8 cellular contexts compared by ENCODE assay signal in genomic region chr11:47426062-47426956, GRCh38. TPM values are rescaled to one million over a fixed set of nuclear protein-coding genes. Genes with fewer than 3 reads are reported as not detected.
DNase-seq lines count a peak whose midpoint lies in the region; ATAC-seq and TF ChIP-seq lines count a peak whose summit lies in the region.

PSMC3 (minus strand) TSS chr11:47426439; CDS start chr11:47426279, 160 bp downstream.

- H3K36me3 ChIP-seq in BLaER1 = peaks cover 39% of the 10 kb centered on the region

- CTCF ChIA-PET in activated CD4-positive, alpha-beta T cell treated with anti-CD3 and anti-CD28 coated beads, Interleukin-2, amount 10 ng/mL, durations not matched to agents 7 days and 5 days (lab: Charles Lee) = interaction anchor here (0.6 to 5.0 kb wide), 5 partner anchors 14 to 216 kb away, joined by 5 to 47 read pairs (median 5); no protein-coding TSS in a partner anchor

- peaks cover 34% of the 10 kb centered on the region for H3K36me3 Mint-ChIP-seq in activated CD4-positive, alpha-beta T cell treated with anti-CD3 and anti-CD28 coated beads, Interleukin-2, amount 10 ng/mL, durations not matched to agents 7 days and 5 days (ENCODE audit: low read depth)

- no peak for TF ChIP-seq CTCF in coronary artery (IDR thresholded peaks at IDR 0.05)

- peaks cover 16% of the 10 kb centered on the region for H3K4me1 ChIP-seq in BLaER1

- H4K20me1 ChIP-seq in BLaER1 = no peaks in the 10 kb centered on the region

- DNase-seq in NCI-H69 (lab: John Stamatoyannopoulos, UW) = peak; percentile 99
- DNase-seq in activated CD4-positive, alpha-beta T cell treated with anti-CD3 and anti-CD28 coated beads, Interleukin-2, amount 10 ng/mL, durations not matched to agents 7 days and 5 days = peak; percentile 99
- peak; percentile 99 for DNase-seq in coronary artery (ENCODE audit: low spot score)
- peak; percentile 99 for DNase-seq in left kidney (ENCODE audit: low read depth, low spot score)
- peak; percentile 99 to 100 for DNase-seq in stimulated activated CD4-positive, alpha-beta T cell treated with anti-CD3 and anti-CD28 coated beads, Interleukin-2, amount 100 ng/mL, for 24 hours

- H3K4me3 ChIP-seq in BLaER1 (peak within 1 kb of the TSS; percentile 92), coronary artery (peak within 1 kb of the TSS; percentile 91)

- peak; percentile 88 for ATAC-seq in GM19328 (IDR thresholded peaks at IDR 0.05; ENCODE audit: unreplicated experiment)
- ATAC-seq in HG03520 (IDR thresholded peaks at IDR 0.05; ENCODE audit: unreplicated experiment) = peak; percentile 94

- H3K9ac ChIP-seq in BLaER1 = peak within 1 kb of the TSS; percentile 95

- H3K4me3 Mint-ChIP-seq in activated CD4-positive, alpha-beta T cell treated with anti-CD3 and anti-CD28 coated beads, Interleukin-2, amount 10 ng/mL, durations not matched to agents 7 days and 5 days = peak within 1 kb of the TSS; percentile 98

- no peaks in the 10 kb centered on the region for H3K27me3 ChIP-seq in BLaER1

- H3K4me1 Mint-ChIP-seq in activated CD4-positive, alpha-beta T cell treated with anti-CD3 and anti-CD28 coated beads, Interleukin-2, amount 10 ng/mL, durations not matched to agents 7 days and 5 days = peaks cover 30% of the 10 kb centered on the region

- POLR2A ChIA-PET in activated CD4-positive, alpha-beta T cell treated with anti-CD3 and anti-CD28 coated beads, Interleukin-2, amount 10 ng/mL, durations not matched to agents 7 days and 5 days (lab: Charles Lee) = no interaction called here

- H3K27ac Mint-ChIP-seq in activated CD4-positive, alpha-beta T cell treated with anti-CD3 and anti-CD28 coated beads, Interleukin-2, amount 10 ng/mL, durations not matched to agents 7 days and 5 days = peak within 1 kb of the TSS; percentile 99

- peak within 1 kb of the TSS; percentile 95 for H3K4me2 ChIP-seq in BLaER1

- H3K27ac ChIP-seq in BLaER1 (peak within 1 kb of the TSS; percentile 98), coronary artery (peak within 1 kb of the TSS; percentile 90 to 93)

- no peaks in the 10 kb centered on the region for H3K27me3 Mint-ChIP-seq in activated CD4-positive, alpha-beta T cell treated with anti-CD3 and anti-CD28 coated beads, Interleukin-2, amount 10 ng/mL, durations not matched to agents 7 days and 5 days

- H3K9me3 ChIP-seq in BLaER1 = no peaks in the 10 kb centered on the region

- H3K9me3 Mint-ChIP-seq in activated CD4-positive, alpha-beta T cell treated with anti-CD3 and anti-CD28 coated beads, Interleukin-2, amount 10 ng/mL, durations not matched to agents 7 days and 5 days = no peaks in the 10 kb centered on the region

RNA-seq across cellular contexts. Expression of gene PSMC3, which starts in this region (rescaled TPM):
- total RNA-seq in activated CD4-positive, alpha-beta T cell treated with anti-CD3 and anti-CD28 coated beads, Interleukin-2, amount 10 ng/mL, durations not matched to agents 7 days and 5 days = 100 to 1,000 TPM; 153 to 162 TPM

Comparison
In these comparisons a context has a peak if more than half of its experiments do, and no peak if none do; other contexts are left out.
1. Peak in every context shown above with its lines: DNase-seq, ATAC-seq, H3K4me3 ChIP-seq and H3K27ac ChIP-seq.